In genomic region chr12:130713581-130713991, GRCh38 we compare ENCODE assay signal across 11 cellular contexts. TPM values are rescaled to one million over a fixed set of nuclear protein-coding genes. Genes with fewer than 3 reads are reported as not detected.
A peak's percentile ranks its signal among the peaks of the same experiment; 100 is the strongest.
DNase-seq lines count a peak whose midpoint lies in the region; ATAC-seq and TF ChIP-seq lines count a peak whose summit lies in the region.
"Had no signal": no experiment of that assay in that cellular context is flagged by ENCODE, and none has a peak within 500 bp of the region (broad histone marks: within the 10 kb centered on the region; RNA-seq: fewer than 3 reads in every experiment).

No MANE protein-coding gene starts in this region.

- POLR2A ChIA-PET in T-cell (lab: Charles Lee): no interaction called here

- H3K36me3 ChIP-seq in right atrium auricular region (no peaks in the 10 kb centered on the region), muscle layer of colon (ENCODE audit: insufficient read depth, low read length) (no peaks in the 10 kb centered on the region)

- no peak overlapping the region for H3K27ac Mint-ChIP-seq in T-cell

- peaks cover 6 to 18% (median 12%) of the 10 kb centered on the region in 3 donors for H3K4me1 Mint-ChIP-seq in T-cell
- peaks cover 5% of the 10 kb centered on the region for H3K4me1 Mint-ChIP-seq in activated T-cell treated with anti-CD3 and anti-CD28 coated beads, Interleukin-2, amount 50 U/mL, for 4 hours (ENCODE audit: low read depth)

- ATAC-seq in Right ventricle myocardium inferior: no peak
- ATAC-seq in T-cell (replicated peaks in 1 of 4): no peak
- no peak for ATAC-seq in activated T-cell treated with anti-CD3 and anti-CD28 coated beads, Interleukin-2, amount 50 U/mL, for 4 hours
- ATAC-seq: HCT116 had no signal

- H3K4me1 ChIP-seq in right atrium auricular region (peaks cover 0 to 32% of the 10 kb centered on the region in 2 donors), muscle layer of colon (ENCODE audit: insufficient read depth, low read length) (peaks cover 3% of the 10 kb centered on the region)

- peaks cover 0 to 5% (median 0%) of the 10 kb centered on the region in 3 donors for H3K9me3 Mint-ChIP-seq in T-cell
- peaks cover 5% of the 10 kb centered on the region for H3K9me3 Mint-ChIP-seq in activated T-cell treated with anti-CD3 and anti-CD28 coated beads, Interleukin-2, amount 50 U/mL, for 4 hours

- H3K27me3 ChIP-seq in right atrium auricular region: peaks cover 4 to 16% of the 10 kb centered on the region in 2 donors
- H3K27me3 ChIP-seq in muscle layer of colon (ENCODE audit: control insufficient read depth in 1 of 2, insufficient read depth in 2 of 2, low read length in 2 of 2): peaks cover 4 to 26% of the 10 kb centered on the region in 2 donors

- H3K9me3 ChIP-seq in right atrium auricular region (peaks cover 0 to 6% of the 10 kb centered on the region in 2 donors), muscle layer of colon (ENCODE audit: low read length) (no peaks in the 10 kb centered on the region)

- TF ChIP-seq CTCF in right atrium auricular region (IDR thresholded peaks at IDR 0.05): no peak

- H3K36me3 Mint-ChIP-seq in T-cell: no peaks in the 10 kb centered on the region
- no peaks in the 10 kb centered on the region for H3K36me3 Mint-ChIP-seq in activated T-cell treated with anti-CD3 and anti-CD28 coated beads, Interleukin-2, amount 50 U/mL, for 4 hours (ENCODE audit: insufficient read depth)

- H3K27me3 Mint-ChIP-seq in T-cell: peaks cover 24 to 65% of the 10 kb centered on the region in 2 donors
- peaks cover 53% of the 10 kb centered on the region for H3K27me3 Mint-ChIP-seq in activated T-cell treated with anti-CD3 and anti-CD28 coated beads, Interleukin-2, amount 50 U/mL, for 4 hours (ENCODE audit: low read depth)

- intact Hi-C loops in Right ventricle myocardium inferior (cut with DNase I): no loop called here

- peak overlapping the region in 2 of 3 donors; percentile 39 to 51 for H3K4me3 Mint-ChIP-seq in T-cell
- no peak overlapping the region for H3K4me3 Mint-ChIP-seq in activated T-cell treated with anti-CD3 and anti-CD28 coated beads, Interleukin-2, amount 50 U/mL, for 4 hours

- H3K9ac ChIP-seq in muscle layer of colon (ENCODE audit: low read length): no peak overlapping the region

- peak; percentile 48 for DNase-seq in Right ventricle myocardium inferior (ENCODE audit: missing footprints)
- DNase-seq in right atrium auricular region (ENCODE audit: low spot score): no peak
- no peak for DNase-seq in T-cell
- peak; percentile 42 for DNase-seq in ureter (ENCODE audit: low spot score)
- no peak for DNase-seq in OCI-M2 (lab: John Stamatoyannopoulos, UW; ENCODE audit: unreplicated experiment)
- DNase-seq in activated CD4-positive, alpha-beta T cell treated with anti-CD3 and anti-CD28 coated beads, Interleukin-2, amount 50 U/mL, for 4 hours: no peak
- no peak for DNase-seq in activated T-cell treated with anti-CD3 and anti-CD28 coated beads, Interleukin-2, amount 50 U/mL, for 4 hours
- DNase-seq: activated CD4-positive, alpha-beta T cell treated with anti-CD3 and anti-CD28 coated beads, Interleukin-2, amount 50 U/mL, for 48 hours had no signal

- H3K27ac ChIP-seq in right atrium auricular region (no peak overlapping the region), muscle layer of colon (ENCODE audit: low read depth, low read length) (no peak overlapping the region)

- CTCF ChIA-PET in T-cell (lab: Charles Lee): no interaction called here

- H3K4me3 ChIP-seq in right atrium auricular region (peak overlapping the region in 1 of 2 donors; percentile 35), muscle layer of colon (ENCODE audit: low read depth in 1 of 2, low read length in 2 of 2) (peak overlapping the region; percentile 32 to 47)

RNA-seq across cellular contexts. Expression of gene RIMBP2, which starts 2.5 kb away (rescaled TPM):
- not detected for total RNA-seq in Right ventricle myocardium inferior
- total RNA-seq in right atrium auricular region: under 1 TPM in 1 of 2 donors, not detected in 1; 0.04 TPM
- total RNA-seq in T-cell: under 1 TPM in 2 of 5 donors, not detected in 3; 0.10 to 0.38 TPM
- total RNA-seq in ureter: 0.57 TPM
- total RNA-seq in activated T-cell treated with anti-CD3 and anti-CD28 coated beads, Interleukin-2, amount 50 U/mL, for 4 hours: not detected
- total RNA-seq: LHCN-M2 had no signal

Comparison
In these comparisons a context has a peak if more than half of its experiments do, and no peak if none do; other contexts are left out.
1. DNase-seq: peak in Right ventricle myocardium inferior (single experiment) and ureter (single experiment); none in right atrium auricular region (single experiment), T-cell (0 of 34), OCI-M2 (single experiment), activated CD4-positive, alpha-beta T cell treated with anti-CD3 and anti-CD28 coated beads, Interleukin-2, amount 50 U/mL, for 4 hours (0 of 2) and activated T-cell treated with anti-CD3 and anti-CD28 coated beads, Interleukin-2, amount 50 U/mL, for 4 hours (single experiment).